Comparison of ENCODE assay signal across 14 cellular contexts in the genomic region with DNA sequence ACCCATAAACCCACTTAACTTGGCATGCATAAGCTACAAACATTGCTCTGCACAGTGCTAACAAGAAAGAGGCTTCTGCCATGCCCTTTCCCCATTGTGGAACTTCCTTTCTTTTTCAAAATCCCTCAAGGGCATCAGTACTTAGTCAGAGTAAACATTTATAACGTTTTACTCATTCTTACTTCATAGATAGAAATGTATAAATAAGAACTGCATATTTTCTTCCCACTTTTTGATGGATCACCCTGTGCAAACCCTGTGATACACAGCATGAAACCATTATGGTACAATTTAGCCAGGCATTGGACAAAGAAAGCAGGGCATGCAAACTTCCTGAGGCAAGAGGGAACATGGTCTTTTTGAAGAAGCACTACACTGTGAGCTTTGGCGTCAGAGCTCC.
DNase-seq lines count a peak whose midpoint lies in the region; ATAC-seq and TF ChIP-seq lines count a peak whose summit lies in the region.
"Had no signal": no experiment of that assay in that cellular context is flagged by ENCODE, and none has a peak within 500 bp of the region (broad histone marks: within the 10 kb centered on the region; RNA-seq: fewer than 3 reads in every experiment).

No MANE protein-coding gene starts in this region.

- peaks cover 9% of the 10 kb centered on the region for H3K4me1 Mint-ChIP-seq in GM23338
- H3K4me1 Mint-ChIP-seq: central memory CD8-positive, alpha-beta T cell had no signal

- H3K27ac ChIP-seq in GM23338 (ENCODE audit: low read depth) (no peak overlapping the region), sigmoid colon (no peak overlapping the region), dorsolateral prefrontal cortex (no peak overlapping the region)
- H3K27ac ChIP-seq: testis had no signal

- H3K27me3 Mint-ChIP-seq in GM23338 (ENCODE audit: insufficient read depth, low read depth, poor library complexity), result no peaks in the 10 kb centered on the region
- H3K27me3 Mint-ChIP-seq: CD4-positive, alpha-beta T cell; central memory CD8-positive, alpha-beta T cell had no signal

- no peaks in the 10 kb centered on the region; the same call in 2 of the 3 replicates for H3K36me3 Mint-ChIP-seq in GM23338 (ENCODE audit: low read depth)

- H4K20me1 ChIP-seq in GM23338 (replicated peaks; ENCODE audit: insufficient read depth), result no peaks in the 10 kb centered on the region

- peaks cover 6% of the 10 kb centered on the region; the same call in 1 of the 2 replicates for H3K4me1 ChIP-seq in GM23338 (ENCODE audit: insufficient read depth)
- no peaks in the 10 kb centered on the region for H3K4me1 ChIP-seq in sigmoid colon
- H3K4me1 ChIP-seq: testis had no signal

- no peaks in the 10 kb centered on the region for H3F3A ChIP-seq in GM23338 (replicated peaks; ENCODE audit: low read depth)

- intact Hi-C loops in sigmoid colon (cut with DNase I), result no loop called here
- intact Hi-C loops in dorsolateral prefrontal cortex (cut with DNase I), result no loop called here

- no peaks in the 10 kb centered on the region for H3K9me3 ChIP-seq in sigmoid colon
- H3K9me3 ChIP-seq: testis had no signal

- 0 out of 2 replicates have a peak overlapping the region, but pooled peaks have one; percentile 45 for H2AFZ ChIP-seq in GM23338

- no peaks in the 10 kb centered on the region for H3K36me3 ChIP-seq in GM23338 (ENCODE audit: insufficient read depth)
- H3K36me3 ChIP-seq in sigmoid colon, result no peaks in the 10 kb centered on the region

- no peak for ATAC-seq in GM23338

- H3K4me3 Mint-ChIP-seq in GM23338, result no peak overlapping the region
- H3K4me3 Mint-ChIP-seq: CD4-positive, alpha-beta T cell; central memory CD8-positive, alpha-beta T cell; HFFc6 had no signal

- H3K27me3 ChIP-seq in GM23338 (ENCODE audit: insufficient read depth) (no peaks in the 10 kb centered on the region), sigmoid colon (no peaks in the 10 kb centered on the region), dorsolateral prefrontal cortex (peaks cover 0 to 3% (median 0%) of the 10 kb centered on the region in 45 donors)
- H3K27me3 ChIP-seq: testis had no signal

- TF ChIP-seq CTCF in GM23338 (conservative IDR thresholded peaks at IDR 0.05; ENCODE audit: low read depth in 2 of 2) (no peak), cardiac fibroblast (IDR thresholded peaks at IDR 0.05; ENCODE audit: low read depth, low read length) (no peak), sigmoid colon (IDR thresholded peaks at IDR 0.05) (no peak), dorsolateral prefrontal cortex (IDR thresholded peaks at IDR 0.05 in 54 of 56, conservative IDR thresholded peaks at IDR 0.05 in 2 of 56; ENCODE audit: low read depth in 1 of 56, partially characterized antibody in 56 of 56) (no peak)

- H3K9me2 ChIP-seq in GM23338 (ENCODE audit: insufficient read depth), result no peaks in the 10 kb centered on the region

- no peaks in the 10 kb centered on the region for H3K79me2 ChIP-seq in GM23338 (replicated peaks; ENCODE audit: insufficient read depth)

- no peaks in the 10 kb centered on the region; the same call in 2 of the 3 replicates for H3K9me3 Mint-ChIP-seq in GM23338

- no peak for DNase-seq in GM23338 (ENCODE audit: low spot score)
- DNase-seq in NCI-H748 (lab: John Stamatoyannopoulos, UW; ENCODE audit: unreplicated experiment), result peak; percentile 84
- peak; percentile 34 to 70 for DNase-seq in cardiac fibroblast (ENCODE audit: low read depth in 2 of 2)
- DNase-seq in renal cortical epithelial cell (ENCODE audit: low read depth), result peak; percentile 29
- no peak for DNase-seq in hippocampal formation (lab: John Stamatoyannopoulos, UW)
- no peak for DNase-seq in sigmoid colon
- no peak for DNase-seq in dorsolateral prefrontal cortex
- DNase-seq: activated gamma-delta T cell treated with Interleukin-2 at 50 U/mL for 16 hours; CD4-positive, alpha-beta T cell; HFFc6; mesendoderm; NCI-H82; testis had no signal

- H3K4me3 ChIP-seq in GM23338, result no peak overlapping the region
- H3K4me3 ChIP-seq in cardiac fibroblast (replicated peaks in 1 of 2; ENCODE audit: low read depth in 2 of 2, low read length in 2 of 2), result no peak overlapping the region
- no peak overlapping the region for H3K4me3 ChIP-seq in sigmoid colon
- H3K4me3 ChIP-seq in dorsolateral prefrontal cortex, result no peak overlapping the region
- H3K4me3 ChIP-seq: testis had no signal

- no peak overlapping the region for H3K4me2 ChIP-seq in GM23338

- H3K27ac Mint-ChIP-seq in GM23338, result peak overlapping the region; percentile 63; the same call in 1 of the 2 replicates
- H3K27ac Mint-ChIP-seq: CD4-positive, alpha-beta T cell; HFFc6 had no signal

- no peak for TF ChIP-seq EP300 in sigmoid colon (IDR thresholded peaks at IDR 0.05)

- WGBS in sigmoid colon, 2 donors, result 18 to 42% methylated on average over 2 of the region's 2 CpGs

- no peak for TF ChIP-seq POLR2A in sigmoid colon (IDR thresholded peaks at IDR 0.05)

TF ChIP-seq in GM23338, 12 proteins besides CTCF, POLR2A, EP300 and RAD21:
- TF ChIP-seq EZH2phosphoT487 (IDR thresholded peaks at IDR 0.05; ENCODE audit: unreplicated experiment) (no peak), ZNF331 (CRISPR knock-in tag; IDR thresholded peaks at IDR 0.05; ENCODE audit: low read depth) (no peak), POLR2AphosphoS5 (IDR thresholded peaks at IDR 0.05; ENCODE audit: low read depth) (no peak), EZH2 (IDR thresholded peaks at IDR 0.05; ENCODE audit: low read depth, unreplicated experiment) (no peak), ZNF114 (CRISPR knock-in tag; IDR thresholded peaks at IDR 0.05) (no peak)
- TF ChIP-seq, protein P1, sequence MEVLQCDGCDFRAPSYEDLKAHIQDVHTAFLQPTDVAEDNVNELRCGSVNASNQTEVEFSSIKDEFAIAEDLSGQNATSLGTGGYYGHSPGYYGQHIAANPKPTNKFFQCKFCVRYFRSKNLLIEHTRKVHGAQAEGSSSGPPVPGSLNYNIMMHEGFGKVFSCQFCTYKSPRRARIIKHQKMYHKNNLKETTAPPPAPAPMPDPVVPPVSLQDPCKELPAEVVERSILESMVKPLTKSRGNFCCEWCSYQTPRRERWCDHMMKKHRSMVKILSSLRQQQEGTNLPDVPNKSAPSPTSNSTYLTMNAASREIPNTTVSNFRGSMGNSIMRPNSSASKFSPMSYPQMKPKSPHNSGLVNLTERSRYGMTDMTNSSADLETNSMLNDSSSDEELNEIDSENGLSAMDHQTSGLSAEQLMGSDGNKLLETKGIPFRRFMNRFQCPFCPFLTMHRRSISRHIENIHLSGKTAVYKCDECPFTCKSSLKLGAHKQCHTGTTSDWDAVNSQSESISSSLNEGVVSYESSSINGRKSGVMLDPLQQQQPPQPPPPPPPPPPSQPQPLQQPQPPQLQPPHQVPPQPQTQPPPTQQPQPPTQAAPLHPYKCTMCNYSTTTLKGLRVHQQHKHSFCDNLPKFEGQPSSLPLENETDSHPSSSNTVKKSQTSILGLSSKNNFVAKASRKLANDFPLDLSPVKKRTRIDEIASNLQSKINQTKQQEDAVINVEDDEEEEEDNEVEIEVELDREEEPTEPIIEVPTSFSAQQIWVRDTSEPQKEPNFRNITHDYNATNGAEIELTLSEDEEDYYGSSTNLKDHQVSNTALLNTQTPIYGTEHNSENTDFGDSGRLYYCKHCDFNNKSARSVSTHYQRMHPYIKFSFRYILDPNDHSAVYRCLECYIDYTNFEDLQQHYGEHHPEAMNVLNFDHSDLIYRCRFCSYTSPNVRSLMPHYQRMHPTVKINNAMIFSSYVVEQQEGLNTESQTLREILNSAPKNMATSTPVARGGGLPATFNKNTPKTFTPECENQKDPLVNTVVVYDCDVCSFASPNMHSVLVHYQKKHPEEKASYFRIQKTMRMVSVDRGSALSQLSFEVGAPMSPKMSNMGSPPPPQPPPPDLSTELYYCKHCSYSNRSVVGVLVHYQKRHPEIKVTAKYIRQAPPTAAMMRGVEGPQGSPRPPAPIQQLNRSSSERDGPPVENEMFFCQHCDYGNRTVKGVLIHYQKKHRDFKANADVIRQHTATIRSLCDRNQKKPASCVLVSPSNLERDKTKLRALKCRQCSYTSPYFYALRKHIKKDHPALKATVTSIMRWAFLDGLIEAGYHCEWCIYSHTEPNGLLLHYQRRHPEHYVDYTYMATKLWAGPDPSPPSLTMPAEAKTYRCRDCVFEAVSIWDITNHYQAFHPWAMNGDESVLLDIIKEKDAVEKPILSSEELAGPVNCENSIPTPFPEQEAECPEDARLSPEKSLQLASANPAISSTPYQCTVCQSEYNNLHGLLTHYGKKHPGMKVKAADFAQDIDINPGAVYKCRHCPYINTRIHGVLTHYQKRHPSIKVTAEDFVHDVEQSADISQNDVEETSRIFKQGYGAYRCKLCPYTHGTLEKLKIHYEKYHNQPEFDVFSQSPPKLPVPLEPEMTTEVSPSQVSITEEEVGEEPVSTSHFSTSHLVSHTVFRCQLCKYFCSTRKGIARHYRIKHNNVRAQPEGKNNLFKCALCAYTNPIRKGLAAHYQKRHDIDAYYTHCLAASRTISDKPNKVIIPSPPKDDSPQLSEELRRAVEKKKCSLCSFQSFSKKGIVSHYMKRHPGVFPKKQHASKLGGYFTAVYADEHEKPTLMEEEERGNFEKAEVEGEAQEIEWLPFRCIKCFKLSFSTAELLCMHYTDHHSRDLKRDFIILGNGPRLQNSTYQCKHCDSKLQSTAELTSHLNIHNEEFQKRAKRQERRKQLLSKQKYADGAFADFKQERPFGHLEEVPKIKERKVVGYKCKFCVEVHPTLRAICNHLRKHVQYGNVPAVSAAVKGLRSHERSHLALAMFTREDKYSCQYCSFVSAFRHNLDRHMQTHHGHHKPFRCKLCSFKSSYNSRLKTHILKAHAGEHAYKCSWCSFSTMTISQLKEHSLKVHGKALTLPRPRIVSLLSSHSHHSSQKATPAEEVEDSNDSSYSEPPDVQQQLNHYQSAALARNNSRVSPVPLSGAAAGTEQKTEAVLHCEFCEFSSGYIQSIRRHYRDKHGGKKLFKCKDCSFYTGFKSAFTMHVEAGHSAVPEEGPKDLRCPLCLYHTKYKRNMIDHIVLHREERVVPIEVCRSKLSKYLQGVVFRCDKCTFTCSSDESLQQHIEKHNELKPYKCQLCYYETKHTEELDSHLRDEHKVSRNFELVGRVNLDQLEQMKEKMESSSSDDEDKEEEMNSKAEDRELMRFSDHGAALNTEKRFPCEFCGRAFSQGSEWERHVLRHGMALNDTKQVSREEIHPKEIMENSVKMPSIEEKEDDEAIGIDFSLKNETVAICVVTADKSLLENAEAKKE (CRISPR knock-in tag; IDR thresholded peaks at IDR 0.05), result no peak

Comparison
In these comparisons a context has a peak if more than half of its experiments do, and no peak if none do; other contexts are left out.
1. DNase-seq: peak in NCI-H748 (single experiment), cardiac fibroblast (2 of 2) and renal cortical epithelial cell (single experiment); none in GM23338 (single experiment), hippocampal formation (0 of 2), sigmoid colon (single experiment) and dorsolateral prefrontal cortex (0 of 10).